In the genomic region with DNA sequence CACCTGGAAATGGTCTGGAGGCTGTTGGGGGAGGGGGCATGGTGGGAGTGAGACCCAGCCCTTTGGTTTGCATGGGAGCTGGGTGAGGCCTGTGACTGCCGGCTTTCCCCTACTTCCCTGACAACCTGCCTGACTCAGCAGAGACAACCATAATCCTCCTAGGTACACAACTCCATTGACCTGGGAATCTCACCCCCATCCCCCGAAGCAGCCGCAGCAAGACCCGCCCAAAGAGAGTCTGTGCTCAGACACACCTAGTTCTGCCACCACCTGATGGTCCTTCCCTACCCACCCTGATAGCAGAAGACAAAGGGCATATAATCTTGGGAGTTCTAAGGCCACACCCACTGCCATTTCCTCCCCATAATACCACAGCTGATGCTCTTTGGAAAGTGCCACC, we compare ENCODE assay signal across 27 cellular contexts.
"Had no signal": no experiment of that assay in that cellular context is flagged by ENCODE, and none has a peak within 500 bp of the region (broad histone marks: within the 10 kb centered on the region; RNA-seq: fewer than 3 reads in every experiment).

No MANE protein-coding gene starts in this region.

- H3K27ac ChIP-seq: heart right ventricle, hepatocyte, left lung, lower lobe of right lung, ovary, right atrium auricular region, right lobe of liver, spleen, suprapubic skin, thoracic aorta, tibial artery, upper lobe of right lung had no signal

- H3K36me3 ChIP-seq: heart right ventricle, left lung, lower lobe of right lung, ovary, right atrium auricular region, right lobe of liver, spleen, suprapubic skin, thoracic aorta, tibial artery, upper lobe of right lung had no signal

- H3K4me3 ChIP-seq: heart right ventricle, hepatocyte, left lung, lower lobe of right lung, ovary, right atrium auricular region, right lobe of liver, spleen, suprapubic skin, thoracic aorta, tibial artery, upper lobe of right lung had no signal

- FAIRE-seq: keratinocyte, urothelium cell line had no signal

- H3K9me3 ChIP-seq: ovary, thoracic aorta, upper lobe of right lung had no signal

- H3K4me1 Mint-ChIP-seq: mesothelial cell of epicardium; naive thymus-derived CD4-positive, alpha-beta T cell; stimulated activated effector memory CD8-positive, alpha-beta T cell treated with anti-CD3 and anti-CD28 coated beads, Interleukin-12 subunit alpha, Interleukin-12 subunit beta, amount 100 ng/mL, for 72 hours had no signal

- H3K27me3 ChIP-seq: heart right ventricle, hepatocyte, left lung, ovary, right atrium auricular region, right lobe of liver, spleen, suprapubic skin, tibial artery, upper lobe of right lung had no signal

- H3K36me3 Mint-ChIP-seq: mesothelial cell of epicardium; natural killer cell treated with Interleukin-12 subunit alpha and Interleukin-12 subunit beta and Interleukin-15 and Interleukin-18, amount 100 ng/mL, for 72 hours; stimulated activated effector memory CD8-positive, alpha-beta T cell treated with anti-CD3 and anti-CD28 coated beads, Interleukin-12 subunit alpha, Interleukin-12 subunit beta, amount 100 ng/mL, for 72 hours had no signal

- H3K27me3 Mint-ChIP-seq: progenitor cell of endocrine pancreas had no signal

- H3K27ac Mint-ChIP-seq: mesothelial cell of epicardium; naive thymus-derived CD4-positive, alpha-beta T cell; natural killer cell treated with Interleukin-12 subunit alpha and Interleukin-12 subunit beta and Interleukin-15 and Interleukin-18, amount 100 ng/mL, for 72 hours; progenitor cell of endocrine pancreas; stimulated activated effector memory CD8-positive, alpha-beta T cell treated with anti-CD3 and anti-CD28 coated beads, Interleukin-12 subunit alpha, Interleukin-12 subunit beta, amount 100 ng/mL, for 72 hours; stimulated activated naive CD8-positive, alpha-beta T cell treated with anti-CD3 and anti-CD28 coated beads, Interleukin-15, Interleukin-2, amounts not matched to agents 100 ng/mL and 50 ng/mL, for 24 hours had no signal

- DNase-seq: heart right ventricle; kidney glomerular epithelial cell; left cardiac atrium; left lung; lower lobe of right lung; mammary epithelial cell; mesenchymal stem cell; naive thymus-derived CD4-positive, alpha-beta T cell; ovary; spleen; stimulated activated CD4-positive, alpha-beta T cell treated with anti-CD3 and anti-CD28 coated beads, Interleukin-4, amount 100 ng/mL, for 24 hours; stimulated activated naive CD4-positive, alpha-beta T cell; tibial artery; trophoblast cell; upper lobe of right lung had no signal

- H3K4me1 ChIP-seq: heart right ventricle, left lung, lower lobe of right lung, right atrium auricular region, right lobe of liver, spleen, suprapubic skin, tibial artery, upper lobe of right lung had no signal

- H3K4me3 Mint-ChIP-seq: mesothelial cell of epicardium; naive thymus-derived CD4-positive, alpha-beta T cell; natural killer cell treated with Interleukin-12 subunit alpha and Interleukin-12 subunit beta and Interleukin-15 and Interleukin-18, amount 100 ng/mL, for 72 hours; stimulated activated effector memory CD8-positive, alpha-beta T cell treated with anti-CD3 and anti-CD28 coated beads, Interleukin-12 subunit alpha, Interleukin-12 subunit beta, amount 100 ng/mL, for 72 hours; stimulated activated naive CD8-positive, alpha-beta T cell treated with anti-CD3 and anti-CD28 coated beads, Interleukin-15, Interleukin-2, amounts not matched to agents 100 ng/mL and 50 ng/mL, for 24 hours had no signal

- ATAC-seq: heart right ventricle; left cardiac atrium; left lung; lower lobe of right lung; naive thymus-derived CD4-positive, alpha-beta T cell; natural killer cell treated with Interleukin-12 subunit alpha and Interleukin-12 subunit beta and Interleukin-15 and Interleukin-18, amount 100 ng/mL, for 72 hours; right lobe of liver; stimulated activated effector memory CD8-positive, alpha-beta T cell treated with anti-CD3 and anti-CD28 coated beads, Interleukin-12 subunit alpha, Interleukin-12 subunit beta, amount 100 ng/mL, for 72 hours; upper lobe of right lung had no signal
